ENCODE assay signal across 9 cellular contexts in genomic region chr7:74625446-74625845, GRCh38. TPM values are rescaled to one million over a fixed set of nuclear protein-coding genes. Genes with fewer than 3 reads are reported as not detected.
DNase-seq lines count a peak whose midpoint lies in the region; FAIRE-seq and TF ChIP-seq lines count a peak whose summit lies in the region.
"Had no signal": no experiment of that assay in that cellular context is flagged by ENCODE, and none has a peak within 500 bp of the region (broad histone marks: within the 10 kb centered on the region; RNA-seq: fewer than 3 reads in every experiment).

No MANE protein-coding gene starts in this region.

- H3K14ac ChIP-seq in mesenchymal stem cell (ENCODE audit: low read length in 2 of 2) = no peak overlapping the region

- WGBS in mesenchymal stem cell = 79% methylated on average over 3 of the region's 3 CpGs

- peaks cover 3% of the 10 kb centered on the region for H3K4me1 ChIP-seq in mesenchymal stem cell (ENCODE audit: control insufficient read depth, insufficient read depth, low read depth, low read length)

- TF ChIP-seq CTCF in cardiac fibroblast (IDR thresholded peaks at IDR 0.05; ENCODE audit: low read depth, low read length) (peak; percentile 19), GM13977 (IDR thresholded peaks at IDR 0.05; ENCODE audit: extremely low read depth, insufficient read depth, missing control alignments) (no peak)

- H2BK12ac ChIP-seq in mesenchymal stem cell (ENCODE audit: low read length in 2 of 2) = no peak overlapping the region

- no peak overlapping the region for H3K4me3 ChIP-seq in cardiac fibroblast (replicated peaks in 1 of 2; ENCODE audit: low read depth in 2 of 2, low read length in 2 of 2)
- no peak overlapping the region for H3K4me3 ChIP-seq in mesenchymal stem cell (ENCODE audit: insufficient read depth in 1 of 2, low read depth in 1 of 2, low read length in 2 of 2)

- FAIRE-seq in GM12891 (lab: Jason Lieb, UNC) = no peak

- H3K4ac ChIP-seq in mesenchymal stem cell (ENCODE audit: low read depth in 1 of 2, low read length in 2 of 2) = no peak overlapping the region

- no peak overlapping the region for H4K8ac ChIP-seq in mesenchymal stem cell (ENCODE audit: low read length)

- no peak overlapping the region for H2BK15ac ChIP-seq in mesenchymal stem cell (ENCODE audit: low read depth, poor library complexity, severe bottlenecking)

- no peak overlapping the region for H3K4me2 ChIP-seq in mesenchymal stem cell (ENCODE audit: low read length, poor library complexity, severe bottlenecking)

- H3K9me3 ChIP-seq in mesenchymal stem cell (ENCODE audit: control insufficient read depth, low read length) = no peaks in the 10 kb centered on the region

- H3K18ac ChIP-seq in mesenchymal stem cell (ENCODE audit: low read depth in 1 of 2, low read length in 2 of 2) = no peak overlapping the region

- DNase-seq in Ammon's horn (ENCODE audit: low spot score) (peak; percentile 25), Kasumi-1 (lab: John Stamatoyannopoulos, UW) (peak; percentile 28 to 35), cardiac fibroblast (ENCODE audit: low read depth in 2 of 2) (peak; percentile 76 to 81), mesenchymal stem cell (peak; percentile 60), GM13977 (ENCODE audit: low spot score) (no peak), HK-2 (ENCODE audit: unreplicated experiment) (no peak), GM12891 (ENCODE audit: insufficient read length, low spot score) (no peak)
- no peak for DNase-seq in activated T-cell treated with anti-CD3 and anti-CD28 coated beads, Interleukin-2, amount 50 U/mL, for 1 hour
- DNase-seq: NCI-H524 had no signal

- H2BK120ac ChIP-seq in mesenchymal stem cell (ENCODE audit: low read depth, low read length) = no peak overlapping the region

- H2BK5ac ChIP-seq in mesenchymal stem cell (ENCODE audit: low read depth, low read length, poor library complexity, severe bottlenecking) = no peak overlapping the region

- TF ChIP-seq POLR2A in GM12891 (IDR thresholded peaks at IDR 0.05; ENCODE audit: low read depth, low read length) = no peak

- H3K27ac ChIP-seq in mesenchymal stem cell (ENCODE audit: low read length, poor library complexity, severe bottlenecking) = no peak overlapping the region

- H3K27me3 ChIP-seq in mesenchymal stem cell (ENCODE audit: control insufficient read depth in 1 of 2, insufficient read depth in 1 of 2, low read length in 2 of 2) = no peaks in the 10 kb centered on the region

- H3K23ac ChIP-seq in mesenchymal stem cell (ENCODE audit: low read length in 2 of 2) = no peak overlapping the region

- no peak overlapping the region for H2AFZ ChIP-seq in mesenchymal stem cell (ENCODE audit: low read depth, low read length)

- in situ Hi-C loops in GM13977 (cut with MboI; ENCODE audit: low pct_unique_long_range_greater_than_20kb, low sequenced_read_pairs, unreplicated experiment) = no loop called here

- H2AK5ac ChIP-seq in mesenchymal stem cell (ENCODE audit: low read length, severe bottlenecking) = no peak overlapping the region

- no peaks in the 10 kb centered on the region for H3K36me3 ChIP-seq in mesenchymal stem cell (ENCODE audit: control insufficient read depth in 1 of 2, insufficient read depth in 2 of 2, low read depth in 1 of 2, low read length in 2 of 2)

- peak overlapping the region; percentile 27 for H3K9ac ChIP-seq in mesenchymal stem cell (ENCODE audit: low read length)

- H4K91ac ChIP-seq in mesenchymal stem cell (ENCODE audit: low read length) = no peak overlapping the region

- H3K79me1 ChIP-seq in mesenchymal stem cell (replicated peaks; ENCODE audit: low read length, poor library complexity, severe bottlenecking) = no peaks in the 10 kb centered on the region

TF ChIP-seq in GM12891, 5 proteins besides CTCF, POLR2A, EP300 and RAD21:
- no peak for TF ChIP-seq SPI1 (IDR thresholded peaks at IDR 0.05; ENCODE audit: low read depth, low read length)
- no peak for TF ChIP-seq PAX5 (IDR thresholded peaks at IDR 0.05; ENCODE audit: insufficient read depth, low read length, severe bottlenecking)
- TF ChIP-seq TAF1 (IDR thresholded peaks at IDR 0.05; ENCODE audit: low read depth, low read length) = no peak
- no peak for TF ChIP-seq POLR2AphosphoS5 (IDR thresholded peaks at IDR 0.05; ENCODE audit: low read depth, low read length)
- no peak for TF ChIP-seq POU2F2 (IDR thresholded peaks at IDR 0.05; ENCODE audit: low read depth, low read length)
TF ChIP-seq in GM12891: peak in this region for 0.

RNA-seq across cellular contexts. Expression of gene GTF2I, which starts 32.1 kb away (rescaled TPM):
- 161 TPM for polyA plus RNA-seq in mesenchymal stem cell (2013, experiment 1 of 2)
- polyA plus RNA-seq in mesenchymal stem cell (2013, experiment 2 of 2) = 164 TPM
- polyA plus RNA-seq in GM12891 (2012; ENCODE audit: low read depth, missing spikeins) = 62.3 TPM

Comparison
In these comparisons a context has a peak if more than half of its experiments do, and no peak if none do; other contexts are left out.
1. DNase-seq: peak in Ammon's horn (single experiment), Kasumi-1 (2 of 2), cardiac fibroblast (2 of 2) and mesenchymal stem cell (single experiment); none in activated T-cell treated with anti-CD3 and anti-CD28 coated beads, Interleukin-2, amount 50 U/mL, for 1 hour (single experiment), GM13977 (single experiment), HK-2 (single experiment) and GM12891 (single experiment).